Comparison of ENCODE assay signal across 25 cellular contexts in genomic region chr15:42058791-42059190, GRCh38. TPM values are rescaled to one million over a fixed set of nuclear protein-coding genes. Genes with fewer than 3 reads are reported as not detected.
"Had no signal": no experiment of that assay in that cellular context is flagged by ENCODE, and none has a peak within 500 bp of the region (broad histone marks: within the 10 kb centered on the region; RNA-seq: fewer than 3 reads in every experiment).

No MANE protein-coding gene starts in this region.

- H3K4me3 ChIP-seq: MG63, SJSA1, SK-N-MC had no signal

- ATAC-seq: HepG2, Panc1, PC-3, Right ventricle myocardium inferior had no signal

- DNase-seq: IMR-90; Karpas-422; KG1; MG63; NCI-H1092; NCI-H1105 treated with DMSO at 0.1 percent for 48 hours; NCI-H1417 treated with DMSO at 0.1 percent for 48 hours; NCI-H187; NCI-H2029; NCI-H2081 treated with DMSO at 0.1 percent for 48 hours; NCI-H2227 treated with DMSO at 0.1 percent for 48 hours; NCI-H524; NCI-H526 treated with DMSO at 0.1 percent for 48 hours; NCI-H82; NK-92 treated with Interleukin-12 subunit alpha and Interleukin-12 subunit beta, amount 100 ng/mL, for 24 hours; PC-3; SIG-M5 had no signal

- H3K27me3 ChIP-seq: MG63, SJSA1 had no signal

- H3K36me3 ChIP-seq: MG63, SJSA1 had no signal

- H3K9me3 ChIP-seq: MG63, SJSA1 had no signal

- H3K27ac ChIP-seq: SJSA1, SK-N-MC had no signal

RNA-seq across cellular contexts. Expression of gene PLA2G4D, which starts 35.6 kb away (rescaled TPM):
- total RNA-seq: HT1080, IMR-90, NCI-H460, OCI-LY7, Right ventricle myocardium inferior, SJSA1 had no signal

RNA-seq across cellular contexts. Expression of gene PLA2G4E, which starts 37.9 kb away (rescaled TPM):
- total RNA-seq: HepG2, HT1080, IMR-90, NCI-H460, OCI-LY7, PC-3, SJSA1 had no signal
